Comparison of ENCODE assay signal across 8 cellular contexts in genomic region chr22:28798810-28799124, GRCh38. TPM values are rescaled to one million over a fixed set of nuclear protein-coding genes. Genes with fewer than 3 reads are reported as not detected.
DNase-seq lines count a peak whose midpoint lies in the region; ATAC-seq and TF ChIP-seq lines count a peak whose summit lies in the region.

No MANE protein-coding gene starts in this region.

- H3K9me3 ChIP-seq in BLaER1: no peaks in the 10 kb centered on the region
- no peaks in the 10 kb centered on the region for H3K9me3 ChIP-seq in MG63
- no peaks in the 10 kb centered on the region for H3K9me3 ChIP-seq in colonic mucosa

- H3K9ac ChIP-seq in BLaER1 (peak overlapping the region; percentile 100), colonic mucosa (ENCODE audit: low read depth in 2 of 2, low read length in 2 of 2) (peak overlapping the region; percentile 60 to 99)

- ATAC-seq in HG02623 (IDR thresholded peaks at IDR 0.05; ENCODE audit: unreplicated experiment): no peak
- ATAC-seq in GM18511 (IDR thresholded peaks at IDR 0.05; ENCODE audit: unreplicated experiment): no peak

- H3K27ac ChIP-seq in BLaER1: peak overlapping the region; percentile 99
- H3K27ac ChIP-seq in colonic mucosa: peak overlapping the region; percentile 96
- no peak overlapping the region for H3K27ac ChIP-seq in caudate nucleus (ENCODE audit: low read depth, low read length)

- intact Hi-C loops in colonic mucosa (cut with DNase I): no loop called here

- H3K4me2 ChIP-seq in BLaER1: peak overlapping the region; percentile 90

- TF ChIP-seq CTCF in colonic mucosa (IDR thresholded peaks at IDR 0.05): no peak
- no peak for TF ChIP-seq CTCF in nephron (IDR thresholded peaks at IDR 0.05; ENCODE audit: unreplicated experiment in 3 of 3)

- peaks cover 36% of the 10 kb centered on the region for H3K4me1 Mint-ChIP-seq in nephron

- H3K27me3 ChIP-seq in BLaER1 (no peaks in the 10 kb centered on the region), MG63 (no peaks in the 10 kb centered on the region), colonic mucosa (no peaks in the 10 kb centered on the region)

- DNase-seq in MG63 (no peak), colonic mucosa (no peak), caudate nucleus (lab: John Stamatoyannopoulos, UW) (no peak), NCI-H2196 treated with DMSO at 0.1 percent for 48 hours (lab: John Stamatoyannopoulos, UW; ENCODE audit: unreplicated experiment) (no peak)

- no peaks in the 10 kb centered on the region for H3K27me3 Mint-ChIP-seq in nephron (ENCODE audit: low read depth)

- H3K4me3 ChIP-seq in BLaER1 (peak overlapping the region; percentile 97), MG63 (peak overlapping the region; percentile 90), colonic mucosa (peak overlapping the region; percentile 81)

- H3K36me3 ChIP-seq in BLaER1 (peaks cover 55% of the 10 kb centered on the region), MG63 (peaks cover 63% of the 10 kb centered on the region), colonic mucosa (peaks cover 20% of the 10 kb centered on the region)

- H4K20me1 ChIP-seq in BLaER1: peaks cover 61% of the 10 kb centered on the region

- H3K4me3 Mint-ChIP-seq in nephron: peak overlapping the region; percentile 85 to 87 (median 86)

- peaks cover 49% of the 10 kb centered on the region for H3K36me3 Mint-ChIP-seq in nephron (ENCODE audit: low read depth)

- no peaks in the 10 kb centered on the region for H3K9me3 Mint-ChIP-seq in nephron

- H3K27ac Mint-ChIP-seq in nephron: peak overlapping the region; percentile 79 to 90 (median 85)

- H3K4me1 ChIP-seq in BLaER1 (peaks cover 74% of the 10 kb centered on the region), colonic mucosa (peaks cover 4% of the 10 kb centered on the region)

RNA-seq across cellular contexts. Expression of gene XBP1, which starts 1.6 kb away (rescaled TPM):
- 222 and 245 TPM in 2 replicates for total RNA-seq in MG63 (2014; rRNA removed; shearing (Covaris generic); ENCODE audit: low replicate concordance)
- total RNA-seq in colonic mucosa: 100 to 1,000 TPM; 210 to 251 TPM

RNA-seq across cellular contexts. Expression of gene CCDC117, which starts 26.3 kb away (rescaled TPM):
- 25.4 and 32.4 TPM in 2 replicates for total RNA-seq in MG63 (2014; rRNA removed; shearing (Covaris generic); ENCODE audit: low replicate concordance)
- total RNA-seq in colonic mucosa: 10 to 100 TPM; 21.2 to 24.9 TPM

RNA-seq across cellular contexts. Expression of gene HSCB, which starts 56.9 kb away (rescaled TPM):
- 16.2 and 17.8 TPM in 2 replicates for total RNA-seq in MG63 (2014; rRNA removed; shearing (Covaris generic); ENCODE audit: low replicate concordance)
- 10 to 100 TPM; 11.7 to 15.6 TPM for total RNA-seq in colonic mucosa

RNA-seq across cellular contexts. Expression of gene CHEK2, which starts 57.1 kb away (rescaled TPM):
- total RNA-seq in MG63 (2014; rRNA removed; shearing (Covaris generic); ENCODE audit: low replicate concordance): 38.6 and 51.8 TPM in 2 replicates
- total RNA-seq in colonic mucosa: 10 to 100 TPM; 12.2 to 36.0 TPM
